ENCODE assay signal across 13 cellular contexts in the genomic region with DNA sequence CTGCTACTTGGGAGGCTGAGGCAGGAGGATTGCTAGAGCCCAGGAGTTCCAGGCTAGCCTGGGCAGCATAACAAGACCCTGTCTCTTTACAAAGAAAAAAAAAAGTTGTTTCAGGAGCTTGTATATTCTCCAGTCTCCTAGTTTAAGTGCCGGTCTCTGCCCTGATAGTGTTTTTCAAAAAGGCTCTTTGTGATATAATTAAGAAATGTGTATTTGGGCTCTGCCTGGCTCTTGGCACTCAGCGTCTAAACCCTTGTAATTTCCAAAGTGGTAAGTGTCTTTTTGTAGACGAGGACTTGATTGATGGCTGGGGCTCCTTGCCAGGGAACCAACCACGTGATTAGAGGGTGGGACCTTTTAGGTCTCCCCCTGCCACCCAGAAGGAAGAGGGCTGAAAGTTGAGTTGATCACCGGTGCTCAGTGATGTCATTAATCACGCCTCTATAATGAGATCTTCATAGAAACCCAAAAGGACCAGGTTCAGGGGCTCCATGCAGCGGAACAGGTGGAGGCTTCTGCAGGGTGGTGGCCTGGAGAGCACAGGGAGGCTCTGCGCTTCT. TPM values are rescaled to one million over a fixed set of nuclear protein-coding genes. Genes with fewer than 3 reads are reported as not detected.
DNase-seq lines count a peak whose midpoint lies in the region; ATAC-seq and TF ChIP-seq lines count a peak whose summit lies in the region.
"Had no signal": no experiment of that assay in that cellular context is flagged by ENCODE, and none has a peak within 500 bp of the region (broad histone marks: within the 10 kb centered on the region; RNA-seq: fewer than 3 reads in every experiment).

No MANE protein-coding gene starts in this region.

- TF ChIP-seq CTCF in neural crest cell (conservative IDR thresholded peaks at IDR 0.05) (no peak), endothelial cell (IDR thresholded peaks at IDR 0.05; ENCODE audit: unreplicated experiment) (no peak)

- peaks cover 4 to 71% (median 15%) of the 10 kb centered on the region in 3 donors for H3K36me3 Mint-ChIP-seq in CD8-positive, alpha-beta memory T cell
- H3K36me3 Mint-ChIP-seq in IgD-negative memory B cell (no peaks in the 10 kb centered on the region), neural crest cell (ENCODE audit: low read depth) (peaks cover 4% of the 10 kb centered on the region), endothelial cell (ENCODE audit: low read depth, unreplicated experiment) (peaks cover 25% of the 10 kb centered on the region)
- peaks cover 94% of the 10 kb centered on the region for H3K36me3 Mint-ChIP-seq in activated T-helper 17 cell treated with anti-CD3 and anti-CD28 coated beads, Interleukin-2, amount 50 U/mL, for 72 hours (ENCODE audit: low read depth)

- CTCF ChIA-PET in CD8-positive, alpha-beta memory T cell (lab: Charles Lee), result interaction anchor here (2.6 kb wide), 1 partner anchor 12 kb away, joined by 8 read pairs; no protein-coding TSS in a partner anchor

- H3K27me3 ChIP-seq in CD8-positive, alpha-beta memory T cell (ENCODE audit: insufficient read depth, low read length, poor library complexity, severe bottlenecking), result no peaks in the 10 kb centered on the region
- H3K27me3 ChIP-seq: adrenal gland, Peyer's patch had no signal

- ATAC-seq in activated T-helper 17 cell treated with anti-CD3 and anti-CD28 coated beads, Interleukin-2, amount 50 U/mL, for 72 hours (replicated peaks), result no peak
- ATAC-seq in HG02678 (IDR thresholded peaks at IDR 0.05; ENCODE audit: unreplicated experiment) (no peak), HG02938 (IDR thresholded peaks at IDR 0.05; ENCODE audit: unreplicated experiment) (no peak)

- peaks cover 39% of the 10 kb centered on the region for H3K36me3 ChIP-seq in CD8-positive, alpha-beta memory T cell (ENCODE audit: insufficient read depth, low read length)

- no peaks in the 10 kb centered on the region for H3K9me3 Mint-ChIP-seq in CD8-positive, alpha-beta memory T cell
- H3K9me3 Mint-ChIP-seq in IgD-negative memory B cell, result no peaks in the 10 kb centered on the region
- no peaks in the 10 kb centered on the region for H3K9me3 Mint-ChIP-seq in activated T-helper 17 cell treated with anti-CD3 and anti-CD28 coated beads, Interleukin-2, amount 50 U/mL, for 72 hours
- H3K9me3 Mint-ChIP-seq in neural crest cell, result no peaks in the 10 kb centered on the region
- H3K9me3 Mint-ChIP-seq in endothelial cell (ENCODE audit: unreplicated experiment), result no peaks in the 10 kb centered on the region
- H3K9me3 Mint-ChIP-seq: CD14-positive monocyte had no signal

- H3K27ac ChIP-seq in CD8-positive, alpha-beta memory T cell (ENCODE audit: low read depth, low read length), result no peak overlapping the region
- H3K27ac ChIP-seq: Peyer's patch had no signal

- peak overlapping the region in 4 of 7 donors; percentile 27 to 85 (median 62) for H3K4me3 Mint-ChIP-seq in CD8-positive, alpha-beta memory T cell
- H3K4me3 Mint-ChIP-seq in IgD-negative memory B cell, result peak overlapping the region in 1 of 4 donors; percentile 33
- peak overlapping the region; percentile 19 for H3K4me3 Mint-ChIP-seq in activated T-helper 17 cell treated with anti-CD3 and anti-CD28 coated beads, Interleukin-2, amount 50 U/mL, for 72 hours
- H3K4me3 Mint-ChIP-seq in neural crest cell, result peak overlapping the region; percentile 64
- no peak overlapping the region for H3K4me3 Mint-ChIP-seq in endothelial cell (ENCODE audit: unreplicated experiment)

- H3K9me3 ChIP-seq in CD8-positive, alpha-beta memory T cell (ENCODE audit: low read length), result no peaks in the 10 kb centered on the region
- H3K9me3 ChIP-seq: adrenal gland, Peyer's patch had no signal

- H3K27ac Mint-ChIP-seq in CD8-positive, alpha-beta memory T cell, result peak overlapping the region in 5 of 8 donors; percentile 61 to 82 (median 71)
- H3K27ac Mint-ChIP-seq in IgD-negative memory B cell (peak overlapping the region in 2 of 3 donors; percentile 31 to 51), neural crest cell (ENCODE audit: unreplicated experiment) (no peak overlapping the region), endothelial cell (ENCODE audit: unreplicated experiment) (no peak overlapping the region)
- peak overlapping the region; percentile 52 for H3K27ac Mint-ChIP-seq in activated T-helper 17 cell treated with anti-CD3 and anti-CD28 coated beads, Interleukin-2, amount 50 U/mL, for 72 hours

- no peaks in the 10 kb centered on the region for H3K27me3 Mint-ChIP-seq in CD8-positive, alpha-beta memory T cell
- H3K27me3 Mint-ChIP-seq in IgD-negative memory B cell (no peaks in the 10 kb centered on the region), neural crest cell (ENCODE audit: low read depth) (no peaks in the 10 kb centered on the region), endothelial cell (ENCODE audit: unreplicated experiment) (no peaks in the 10 kb centered on the region)
- no peaks in the 10 kb centered on the region for H3K27me3 Mint-ChIP-seq in activated T-helper 17 cell treated with anti-CD3 and anti-CD28 coated beads, Interleukin-2, amount 50 U/mL, for 72 hours

- DNase-seq in CD8-positive, alpha-beta memory T cell, result no peak
- DNase-seq in neural crest cell (ENCODE audit: low read depth, low spot score), result no peak
- no peak for DNase-seq in endothelial cell (ENCODE audit: low spot score)
- DNase-seq: islet precursor cell; NCI-H526; Peyer's patch; stimulated activated CD4-positive, alpha-beta T cell treated with anti-CD3 and anti-CD28 coated beads, Interleukin-12 subunit alpha, Interleukin-12 subunit beta, amount 100 ng/mL, for 4 hours had no signal

- H3K4me1 ChIP-seq in CD8-positive, alpha-beta memory T cell (ENCODE audit: insufficient read depth, low read length), result peaks cover 45% of the 10 kb centered on the region

- POLR2A ChIA-PET in CD8-positive, alpha-beta memory T cell (lab: Charles Lee), result no interaction called here

- peaks cover 39 to 56% (median 46%) of the 10 kb centered on the region in 3 donors for H3K4me1 Mint-ChIP-seq in CD8-positive, alpha-beta memory T cell
- H3K4me1 Mint-ChIP-seq in IgD-negative memory B cell (peaks cover 10 to 33% (median 29%) of the 10 kb centered on the region in 3 donors), neural crest cell (peaks cover 30% of the 10 kb centered on the region), endothelial cell (ENCODE audit: unreplicated experiment) (peaks cover 10% of the 10 kb centered on the region)
- peaks cover 15% of the 10 kb centered on the region for H3K4me1 Mint-ChIP-seq in activated T-helper 17 cell treated with anti-CD3 and anti-CD28 coated beads, Interleukin-2, amount 50 U/mL, for 72 hours

- H3K4me3 ChIP-seq in CD8-positive, alpha-beta memory T cell (ENCODE audit: low read length), result no peak overlapping the region
- H3K4me3 ChIP-seq: adrenal gland, Peyer's patch had no signal

RNA-seq across cellular contexts. Expression of gene EIF3B, which starts 4.4 kb away (rescaled TPM):
- total RNA-seq in CD8-positive, alpha-beta memory T cell, result 100 to 1,000 TPM; 284 to 293 TPM
- 129 TPM for polyA plus RNA-seq in CD8-positive, alpha-beta memory T cell
- 84.4 TPM for polyA plus RNA-seq in IgD-negative memory B cell
- 100 to 1,000 TPM; 145 to 283 TPM for total RNA-seq in activated T-helper 17 cell treated with anti-CD3 and anti-CD28 coated beads, Interleukin-2, amount 50 U/mL, for 72 hours
- total RNA-seq in neural crest cell (218 and 224 TPM in 2 replicates), endothelial cell (ENCODE audit: unreplicated experiment) (125 TPM)

RNA-seq across cellular contexts. Expression of gene CHST12, which starts 44.4 kb away (rescaled TPM):
- total RNA-seq in CD8-positive, alpha-beta memory T cell, result 1 to 10 TPM; 7.7 to 8.3 TPM
- polyA plus RNA-seq in CD8-positive, alpha-beta memory T cell, result 63.0 TPM
- 24.9 TPM for polyA plus RNA-seq in IgD-negative memory B cell
- 1 to 10 TPM; 4.8 to 8.5 TPM for total RNA-seq in activated T-helper 17 cell treated with anti-CD3 and anti-CD28 coated beads, Interleukin-2, amount 50 U/mL, for 72 hours
- 13.5 and 15.0 TPM in 2 replicates for total RNA-seq in neural crest cell
- total RNA-seq in endothelial cell (ENCODE audit: unreplicated experiment), result 26.9 TPM

RNA-seq across cellular contexts. Expression of gene SNX8, which starts 44.8 kb away (rescaled TPM):
- 10 to 100 TPM; 40.3 to 42.3 TPM for total RNA-seq in CD8-positive, alpha-beta memory T cell
- 6.5 TPM for polyA plus RNA-seq in CD8-positive, alpha-beta memory T cell
- polyA plus RNA-seq in IgD-negative memory B cell, result 61.3 TPM
- total RNA-seq in activated T-helper 17 cell treated with anti-CD3 and anti-CD28 coated beads, Interleukin-2, amount 50 U/mL, for 72 hours, result 10 to 100 TPM; 23.7 to 31.8 TPM
- total RNA-seq in neural crest cell (30.4 and 31.8 TPM in 2 replicates), endothelial cell (ENCODE audit: unreplicated experiment) (40.7 TPM)

Comparison
In these comparisons a context has a peak if more than half of its experiments do, and no peak if none do; other contexts are left out.
1. H3K27ac Mint-ChIP-seq: peak in CD8-positive, alpha-beta memory T cell (5 of 8), IgD-negative memory B cell (2 of 3) and activated T-helper 17 cell treated with anti-CD3 and anti-CD28 coated beads, Interleukin-2, amount 50 U/mL, for 72 hours (single experiment); none in neural crest cell (single experiment) and endothelial cell (single experiment).